Comparison of ENCODE assay signal across 2 cellular contexts in the genomic region with DNA sequence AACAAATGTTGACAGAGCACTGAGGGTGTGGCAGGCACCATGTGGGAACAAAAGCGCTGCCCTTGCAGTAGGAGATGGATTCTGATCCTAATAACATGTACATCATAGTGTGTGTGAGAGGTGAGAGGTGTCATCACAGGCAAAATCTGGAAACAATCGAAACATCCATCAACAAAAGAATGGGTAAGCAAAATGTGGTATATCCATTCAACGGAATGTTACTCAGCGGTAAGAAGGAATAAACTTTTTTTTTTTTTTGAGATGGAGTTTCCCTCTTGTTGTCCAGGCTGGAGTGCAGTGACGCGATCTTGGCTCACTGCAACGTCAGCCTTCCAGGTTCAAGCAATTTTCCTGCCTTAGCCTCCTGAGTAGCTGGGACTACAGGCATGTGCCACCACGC.
TF ChIP-seq lines count a peak whose summit lies in the region.

No MANE protein-coding gene starts in this region.

TF ChIP-seq in IMR-90, 13 proteins besides CTCF, POLR2A, EP300 and RAD21 (continued from another document):
- TF ChIP-seq, protein P1, sequence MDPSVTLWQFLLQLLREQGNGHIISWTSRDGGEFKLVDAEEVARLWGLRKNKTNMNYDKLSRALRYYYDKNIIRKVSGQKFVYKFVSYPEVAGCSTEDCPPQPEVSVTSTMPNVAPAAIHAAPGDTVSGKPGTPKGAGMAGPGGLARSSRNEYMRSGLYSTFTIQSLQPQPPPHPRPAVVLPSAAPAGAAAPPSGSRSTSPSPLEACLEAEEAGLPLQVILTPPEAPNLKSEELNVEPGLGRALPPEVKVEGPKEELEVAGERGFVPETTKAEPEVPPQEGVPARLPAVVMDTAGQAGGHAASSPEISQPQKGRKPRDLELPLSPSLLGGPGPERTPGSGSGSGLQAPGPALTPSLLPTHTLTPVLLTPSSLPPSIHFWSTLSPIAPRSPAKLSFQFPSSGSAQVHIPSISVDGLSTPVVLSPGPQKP (IDR thresholded peaks at IDR 0.05; ENCODE audit: borderline replicate concordance, low read depth, low read length) = no peak
- TF ChIP-seq RFX5 (IDR thresholded peaks at IDR 0.05; ENCODE audit: low read depth, low read length) = no peak
- no peak for TF ChIP-seq FOS (IDR thresholded peaks at IDR 0.05; ENCODE audit: low read depth, low read length)
- TF ChIP-seq MAZ (IDR thresholded peaks at IDR 0.05; ENCODE audit: borderline replicate concordance, low read depth, low read length) = no peak
- no peak for TF ChIP-seq MXI1 (IDR thresholded peaks at IDR 0.05; ENCODE audit: borderline replicate concordance, low read depth, low read length)
- no peak for TF ChIP-seq BHLHE40 (IDR thresholded peaks at IDR 0.05; ENCODE audit: low read depth, low read length)
- TF ChIP-seq NFE2L2 (IDR thresholded peaks at IDR 0.05; ENCODE audit: low read depth, low read length) = no peak
- no peak for TF ChIP-seq RCOR1 (IDR thresholded peaks at IDR 0.05; ENCODE audit: insufficient replicate concordance, low read length)
- no peak for TF ChIP-seq SMC3 (IDR thresholded peaks at IDR 0.05; ENCODE audit: low read depth, low read length)
- TF ChIP-seq CHD1 (IDR thresholded peaks at IDR 0.05; ENCODE audit: low read depth, low read length) = no peak

TF ChIP-seq in WTC11, 78 proteins besides CTCF, POLR2A, EP300 and RAD21:
- TF ChIP-seq, protein P2, sequence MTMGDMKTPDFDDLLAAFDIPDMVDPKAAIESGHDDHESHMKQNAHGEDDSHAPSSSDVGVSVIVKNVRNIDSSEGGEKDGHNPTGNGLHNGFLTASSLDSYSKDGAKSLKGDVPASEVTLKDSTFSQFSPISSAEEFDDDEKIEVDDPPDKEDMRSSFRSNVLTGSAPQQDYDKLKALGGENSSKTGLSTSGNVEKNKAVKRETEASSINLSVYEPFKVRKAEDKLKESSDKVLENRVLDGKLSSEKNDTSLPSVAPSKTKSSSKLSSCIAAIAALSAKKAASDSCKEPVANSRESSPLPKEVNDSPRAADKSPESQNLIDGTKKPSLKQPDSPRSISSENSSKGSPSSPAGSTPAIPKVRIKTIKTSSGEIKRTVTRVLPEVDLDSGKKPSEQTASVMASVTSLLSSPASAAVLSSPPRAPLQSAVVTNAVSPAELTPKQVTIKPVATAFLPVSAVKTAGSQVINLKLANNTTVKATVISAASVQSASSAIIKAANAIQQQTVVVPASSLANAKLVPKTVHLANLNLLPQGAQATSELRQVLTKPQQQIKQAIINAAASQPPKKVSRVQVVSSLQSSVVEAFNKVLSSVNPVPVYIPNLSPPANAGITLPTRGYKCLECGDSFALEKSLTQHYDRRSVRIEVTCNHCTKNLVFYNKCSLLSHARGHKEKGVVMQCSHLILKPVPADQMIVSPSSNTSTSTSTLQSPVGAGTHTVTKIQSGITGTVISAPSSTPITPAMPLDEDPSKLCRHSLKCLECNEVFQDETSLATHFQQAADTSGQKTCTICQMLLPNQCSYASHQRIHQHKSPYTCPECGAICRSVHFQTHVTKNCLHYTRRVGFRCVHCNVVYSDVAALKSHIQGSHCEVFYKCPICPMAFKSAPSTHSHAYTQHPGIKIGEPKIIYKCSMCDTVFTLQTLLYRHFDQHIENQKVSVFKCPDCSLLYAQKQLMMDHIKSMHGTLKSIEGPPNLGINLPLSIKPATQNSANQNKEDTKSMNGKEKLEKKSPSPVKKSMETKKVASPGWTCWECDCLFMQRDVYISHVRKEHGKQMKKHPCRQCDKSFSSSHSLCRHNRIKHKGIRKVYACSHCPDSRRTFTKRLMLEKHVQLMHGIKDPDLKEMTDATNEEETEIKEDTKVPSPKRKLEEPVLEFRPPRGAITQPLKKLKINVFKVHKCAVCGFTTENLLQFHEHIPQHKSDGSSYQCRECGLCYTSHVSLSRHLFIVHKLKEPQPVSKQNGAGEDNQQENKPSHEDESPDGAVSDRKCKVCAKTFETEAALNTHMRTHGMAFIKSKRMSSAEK (CRISPR knock-in tag; IDR thresholded peaks at IDR 0.05; ENCODE audit: borderline replicate concordance) = no peak
- no peak for TF ChIP-seq FOXP1 (CRISPR knock-in tag; IDR thresholded peaks at IDR 0.05; ENCODE audit: borderline replicate concordance)
- no peak for TF ChIP-seq GABPB1 (CRISPR knock-in tag; IDR thresholded peaks at IDR 0.05)
- TF ChIP-seq TEAD4 (CRISPR knock-in tag; IDR thresholded peaks at IDR 0.05) = no peak
- TF ChIP-seq NFATC4 (CRISPR knock-in tag; IDR thresholded peaks at IDR 0.05) = no peak
- no peak for TF ChIP-seq SP1 (CRISPR knock-in tag; conservative IDR thresholded peaks at IDR 0.05)
- no peak for TF ChIP-seq GTF2I (CRISPR knock-in tag; conservative IDR thresholded peaks at IDR 0.05)
- TF ChIP-seq ELF4 (CRISPR knock-in tag; IDR thresholded peaks at IDR 0.05; ENCODE audit: low read depth) = no peak
- TF ChIP-seq, protein P3, sequence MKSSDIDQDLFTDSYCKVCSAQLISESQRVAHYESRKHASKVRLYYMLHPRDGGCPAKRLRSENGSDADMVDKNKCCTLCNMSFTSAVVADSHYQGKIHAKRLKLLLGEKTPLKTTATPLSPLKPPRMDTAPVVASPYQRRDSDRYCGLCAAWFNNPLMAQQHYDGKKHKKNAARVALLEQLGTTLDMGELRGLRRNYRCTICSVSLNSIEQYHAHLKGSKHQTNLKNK (CRISPR knock-in tag; IDR thresholded peaks at IDR 0.05) = no peak
- TF ChIP-seq, protein P4, sequence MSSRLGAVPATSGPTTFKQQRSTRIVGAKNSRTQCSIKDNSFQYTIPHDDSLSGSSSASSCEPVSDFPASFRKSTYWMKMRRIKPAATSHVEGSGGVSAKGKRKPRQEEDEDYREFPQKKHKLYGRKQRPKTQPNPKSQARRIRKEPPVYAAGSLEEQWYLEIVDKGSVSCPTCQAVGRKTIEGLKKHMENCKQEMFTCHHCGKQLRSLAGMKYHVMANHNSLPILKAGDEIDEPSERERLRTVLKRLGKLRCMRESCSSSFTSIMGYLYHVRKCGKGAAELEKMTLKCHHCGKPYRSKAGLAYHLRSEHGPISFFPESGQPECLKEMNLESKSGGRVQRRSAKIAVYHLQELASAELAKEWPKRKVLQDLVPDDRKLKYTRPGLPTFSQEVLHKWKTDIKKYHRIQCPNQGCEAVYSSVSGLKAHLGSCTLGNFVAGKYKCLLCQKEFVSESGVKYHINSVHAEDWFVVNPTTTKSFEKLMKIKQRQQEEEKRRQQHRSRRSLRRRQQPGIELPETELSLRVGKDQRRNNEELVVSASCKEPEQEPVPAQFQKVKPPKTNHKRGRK (CRISPR knock-in tag; IDR thresholded peaks at IDR 0.05; ENCODE audit: borderline replicate concordance) = no peak
- TF ChIP-seq MXD4 (CRISPR knock-in tag; IDR thresholded peaks at IDR 0.05; ENCODE audit: borderline replicate concordance) = no peak
- no peak for TF ChIP-seq CBFB (CRISPR knock-in tag; IDR thresholded peaks at IDR 0.05; ENCODE audit: low read depth)
- TF ChIP-seq, protein P5, sequence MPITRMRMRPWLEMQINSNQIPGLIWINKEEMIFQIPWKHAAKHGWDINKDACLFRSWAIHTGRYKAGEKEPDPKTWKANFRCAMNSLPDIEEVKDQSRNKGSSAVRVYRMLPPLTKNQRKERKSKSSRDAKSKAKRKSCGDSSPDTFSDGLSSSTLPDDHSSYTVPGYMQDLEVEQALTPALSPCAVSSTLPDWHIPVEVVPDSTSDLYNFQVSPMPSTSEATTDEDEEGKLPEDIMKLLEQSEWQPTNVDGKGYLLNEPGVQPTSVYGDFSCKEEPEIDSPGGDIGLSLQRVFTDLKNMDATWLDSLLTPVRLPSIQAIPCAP (CRISPR knock-in tag; IDR thresholded peaks at IDR 0.05) = no peak
- no peak for TF ChIP-seq PRRX2 (CRISPR knock-in tag; IDR thresholded peaks at IDR 0.05)
- TF ChIP-seq, protein P6, sequence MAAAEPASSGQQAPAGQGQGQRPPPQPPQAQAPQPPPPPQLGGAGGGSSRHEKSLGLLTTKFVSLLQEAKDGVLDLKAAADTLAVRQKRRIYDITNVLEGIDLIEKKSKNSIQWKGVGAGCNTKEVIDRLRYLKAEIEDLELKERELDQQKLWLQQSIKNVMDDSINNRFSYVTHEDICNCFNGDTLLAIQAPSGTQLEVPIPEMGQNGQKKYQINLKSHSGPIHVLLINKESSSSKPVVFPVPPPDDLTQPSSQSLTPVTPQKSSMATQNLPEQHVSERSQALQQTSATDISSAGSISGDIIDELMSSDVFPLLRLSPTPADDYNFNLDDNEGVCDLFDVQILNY (CRISPR knock-in tag; IDR thresholded peaks at IDR 0.05) = no peak
